In the genomic region with DNA sequence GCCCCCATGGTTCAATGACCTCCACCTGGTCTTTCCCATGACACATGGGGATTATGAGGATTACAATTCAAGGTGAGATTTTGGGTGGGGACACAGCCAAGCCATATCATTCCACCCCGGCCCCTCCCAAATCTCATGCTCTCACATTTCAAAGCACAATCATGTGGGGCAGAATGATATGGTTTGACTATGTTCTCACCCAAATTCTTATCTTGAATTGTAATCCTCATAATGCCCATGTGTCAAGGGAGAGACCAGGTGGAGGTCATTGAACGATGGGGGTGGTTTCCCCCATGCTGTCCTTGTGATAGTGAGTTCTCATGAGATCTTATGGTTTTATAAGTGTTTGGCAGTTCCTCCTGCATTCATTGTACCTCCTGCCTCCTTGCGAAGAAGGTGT, we compare ENCODE assay signal across 14 cellular contexts. TPM values are rescaled to one million over a fixed set of nuclear protein-coding genes. Genes with fewer than 3 reads are reported as not detected.
DNase-seq lines count a peak whose midpoint lies in the region; ATAC-seq and TF ChIP-seq lines count a peak whose summit lies in the region.
"Had no signal": no experiment of that assay in that cellular context is flagged by ENCODE, and none has a peak within 500 bp of the region (broad histone marks: within the 10 kb centered on the region; RNA-seq: fewer than 3 reads in every experiment).

No MANE protein-coding gene starts in this region.

- intact Hi-C loops in natural killer cell (cut with micrococcal nuclease) (no loop called here), head of caudate nucleus (cut with DNase I) (no loop called here)
- intact Hi-C loops in dendritic cell treated with granulocyte-macrophage colony-stimulating factor and Interleukin-4, amounts not matched to agents 40 ng/mL and 50 ng/mL, for 4 days (cut with micrococcal nuclease): no loop called here

- peaks cover 6 to 12% of the 10 kb centered on the region in 2 donors for H3K4me1 Mint-ChIP-seq in natural killer cell treated with Interleukin-12 subunit alpha and Interleukin-12 subunit beta and Interleukin-15 and Interleukin-18, amount 100 ng/mL, for 72 hours (ENCODE audit: low read depth in 2 of 2)
- H3K4me1 Mint-ChIP-seq in natural killer cell (peaks cover 11 to 33% of the 10 kb centered on the region in 2 donors), nephron (peaks cover 65% of the 10 kb centered on the region)
- H3K4me1 Mint-ChIP-seq in dendritic cell treated with granulocyte-macrophage colony-stimulating factor and Interleukin-4, amounts not matched to agents 40 ng/mL and 50 ng/mL, for 4 days (ENCODE audit: low read depth): peaks cover 45% of the 10 kb centered on the region
- H3K4me1 Mint-ChIP-seq: B cell had no signal

- no peak for ATAC-seq in natural killer cell treated with Interleukin-12 subunit alpha and Interleukin-12 subunit beta and Interleukin-15 and Interleukin-18, amount 100 ng/mL, for 72 hours
- no peak for ATAC-seq in natural killer cell

- no peaks in the 10 kb centered on the region for H3K9me3 Mint-ChIP-seq in natural killer cell treated with Interleukin-12 subunit alpha and Interleukin-12 subunit beta and Interleukin-15 and Interleukin-18, amount 100 ng/mL, for 72 hours
- H3K9me3 Mint-ChIP-seq in natural killer cell (no peaks in the 10 kb centered on the region), nephron (no peaks in the 10 kb centered on the region)
- H3K9me3 Mint-ChIP-seq in dendritic cell treated with granulocyte-macrophage colony-stimulating factor and Interleukin-4, amounts not matched to agents 40 ng/mL and 50 ng/mL, for 4 days: no peaks in the 10 kb centered on the region
- H3K9me3 Mint-ChIP-seq: CD8-positive, alpha-beta memory T cell; HFFc6 had no signal

- H3K27me3 Mint-ChIP-seq in natural killer cell treated with Interleukin-12 subunit alpha and Interleukin-12 subunit beta and Interleukin-15 and Interleukin-18, amount 100 ng/mL, for 72 hours: peaks cover 4 to 6% of the 10 kb centered on the region in 2 donors
- H3K27me3 Mint-ChIP-seq in natural killer cell (ENCODE audit: low read depth in 2 of 2) (peaks cover 0 to 3% of the 10 kb centered on the region in 2 donors), nephron (ENCODE audit: low read depth) (peaks cover 11% of the 10 kb centered on the region)
- H3K27me3 Mint-ChIP-seq in dendritic cell treated with granulocyte-macrophage colony-stimulating factor and Interleukin-4, amounts not matched to agents 40 ng/mL and 50 ng/mL, for 4 days: peaks cover 9% of the 10 kb centered on the region

- peak; percentile 2 for DNase-seq in natural killer cell treated with Interleukin-12 subunit alpha and Interleukin-12 subunit beta and Interleukin-15 and Interleukin-18, amount 100 ng/mL, for 72 hours (ENCODE audit: low spot score)
- DNase-seq in natural killer cell: no peak
- DNase-seq in HK-2 (ENCODE audit: unreplicated experiment): no peak
- no peak for DNase-seq in head of caudate nucleus
- DNase-seq in dermis blood vessel endothelial cell: no peak
- DNase-seq: Caco-2; CD8-positive, alpha-beta memory T cell; GM23248; HFFc6; IMR-90 had no signal

- H3K27ac Mint-ChIP-seq in natural killer cell treated with Interleukin-12 subunit alpha and Interleukin-12 subunit beta and Interleukin-15 and Interleukin-18, amount 100 ng/mL, for 72 hours: no peak overlapping the region
- H3K27ac Mint-ChIP-seq in natural killer cell (no peak overlapping the region), nephron (peak overlapping the region in 2 of 3 experiments; percentile 63 to 88)
- peak overlapping the region; percentile 86 for H3K27ac Mint-ChIP-seq in dendritic cell treated with granulocyte-macrophage colony-stimulating factor and Interleukin-4, amounts not matched to agents 40 ng/mL and 50 ng/mL, for 4 days
- H3K27ac Mint-ChIP-seq: B cell, HFFc6 had no signal

- H3K36me3 Mint-ChIP-seq in natural killer cell treated with Interleukin-12 subunit alpha and Interleukin-12 subunit beta and Interleukin-15 and Interleukin-18, amount 100 ng/mL, for 72 hours: no peaks in the 10 kb centered on the region
- no peaks in the 10 kb centered on the region for H3K36me3 Mint-ChIP-seq in natural killer cell
- no peaks in the 10 kb centered on the region for H3K36me3 Mint-ChIP-seq in dendritic cell treated with granulocyte-macrophage colony-stimulating factor and Interleukin-4, amounts not matched to agents 40 ng/mL and 50 ng/mL, for 4 days (ENCODE audit: low read depth)
- H3K36me3 Mint-ChIP-seq in nephron (ENCODE audit: low read depth): no peaks in the 10 kb centered on the region

- no peak overlapping the region for H3K4me3 Mint-ChIP-seq in natural killer cell treated with Interleukin-12 subunit alpha and Interleukin-12 subunit beta and Interleukin-15 and Interleukin-18, amount 100 ng/mL, for 72 hours
- H3K4me3 Mint-ChIP-seq in natural killer cell (no peak overlapping the region), nephron (no peak overlapping the region)
- no peak overlapping the region for H3K4me3 Mint-ChIP-seq in dendritic cell treated with granulocyte-macrophage colony-stimulating factor and Interleukin-4, amounts not matched to agents 40 ng/mL and 50 ng/mL, for 4 days
- H3K4me3 Mint-ChIP-seq: B cell; CD8-positive, alpha-beta memory T cell; HFFc6 had no signal

- TF ChIP-seq CTCF in natural killer cell (IDR thresholded peaks at IDR 0.05) (no peak), nephron (IDR thresholded peaks at IDR 0.05; ENCODE audit: unreplicated experiment in 3 of 3) (no peak)

RNA-seq across cellular contexts. Expression of gene CLEC3B, which starts 2.4 kb away (rescaled TPM):
- not detected for total RNA-seq in natural killer cell treated with Interleukin-12 subunit alpha and Interleukin-12 subunit beta and Interleukin-15 and Interleukin-18, amount 100 ng/mL, for 72 hours
- total RNA-seq in natural killer cell: 1 to 10 TPM in 2 of 3 donors, under 1 TPM in 1; 0.87 to 1.5 (median 1.1) TPM
- total RNA-seq in dermis blood vessel endothelial cell: 0.88 and 6.3 TPM in 2 replicates
- total RNA-seq: A172, B cell had no signal

RNA-seq across cellular contexts. Expression of gene EXOSC7, which starts 47.6 kb away (rescaled TPM):
- total RNA-seq in natural killer cell treated with Interleukin-12 subunit alpha and Interleukin-12 subunit beta and Interleukin-15 and Interleukin-18, amount 100 ng/mL, for 72 hours: 10 to 100 TPM; 50.7 to 75.7 TPM
- 10 to 100 TPM; 32.8 to 46.6 (median 36.0) TPM for total RNA-seq in natural killer cell
- total RNA-seq in dermis blood vessel endothelial cell: 39.1 and 50.4 TPM in 2 replicates

RNA-seq across cellular contexts. Expression of gene ZDHHC3, which starts 47.7 kb away (rescaled TPM):
- 100 to 1,000 TPM in 1 of 2 donors, 10 to 100 TPM in 1; 63.8 to 122 TPM for total RNA-seq in natural killer cell treated with Interleukin-12 subunit alpha and Interleukin-12 subunit beta and Interleukin-15 and Interleukin-18, amount 100 ng/mL, for 72 hours
- total RNA-seq in natural killer cell (10 to 100 TPM; 62.3 to 100.0 (median 78.6) TPM), dermis blood vessel endothelial cell (69.4 and 98.2 TPM in 2 replicates)

Comparison
In these comparisons a context has a peak if more than half of its experiments do, and no peak if none do; other contexts are left out.
1. H3K27ac Mint-ChIP-seq: peak in dendritic cell treated with granulocyte-macrophage colony-stimulating factor and Interleukin-4, amounts not matched to agents 40 ng/mL and 50 ng/mL, for 4 days (single experiment) and nephron (2 of 3); none in natural killer cell treated with Interleukin-12 subunit alpha and Interleukin-12 subunit beta and Interleukin-15 and Interleukin-18, amount 100 ng/mL, for 72 hours (0 of 2) and natural killer cell (0 of 2).